ENCODE assay signal across 2 cellular contexts in the genomic region with DNA sequence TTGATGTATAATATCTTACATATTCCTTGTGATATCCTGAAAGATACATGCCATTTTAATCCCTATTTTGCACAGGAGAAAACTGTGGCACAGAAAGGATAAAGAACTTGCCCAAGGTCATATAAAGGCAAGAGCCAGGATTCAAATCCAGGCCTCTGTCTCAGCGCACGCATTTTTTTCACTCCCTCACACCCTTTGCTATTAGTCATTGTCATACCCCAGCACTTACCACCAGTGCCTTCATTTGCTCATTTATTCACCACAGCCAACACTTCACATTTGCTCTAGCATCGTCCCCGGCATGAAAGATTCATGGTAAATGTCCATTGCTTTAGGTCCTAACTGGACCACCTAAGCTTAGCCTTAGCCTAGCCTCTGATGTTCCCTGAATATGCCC.
TF ChIP-seq lines count a peak whose summit lies in the region.

No MANE protein-coding gene starts in this region.

TF ChIP-seq in SK-N-SH, 30 proteins besides CTCF, POLR2A, EP300 and RAD21:
- TF ChIP-seq NFIC (IDR thresholded peaks at IDR 0.05; ENCODE audit: borderline replicate concordance) (no peak), SMC3 (IDR thresholded peaks at IDR 0.05; ENCODE audit: low read depth, low read length) (no peak), POLR2AphosphoS5 (IDR thresholded peaks at IDR 0.05; ENCODE audit: low read depth, low read length) (no peak), MXI1 (IDR thresholded peaks at IDR 0.05; ENCODE audit: low read depth, low read length) (no peak), TEAD4 (IDR thresholded peaks at IDR 0.05; ENCODE audit: borderline replicate concordance, insufficient read depth) (no peak), JUND (IDR thresholded peaks at IDR 0.05) (no peak), EZH2phosphoT487 (IDR thresholded peaks at IDR 0.05; ENCODE audit: borderline replicate concordance, low read depth) (no peak), RFX5 (IDR thresholded peaks at IDR 0.05; ENCODE audit: low read length) (no peak), NRF1 (IDR thresholded peaks at IDR 0.05; ENCODE audit: low read depth, low read length) (no peak), GATA2 (CRISPR knock-in tag; IDR thresholded peaks at IDR 0.05) (no peak), YY1 (IDR thresholded peaks at IDR 0.05; ENCODE audit: low read depth) (no peak), FOXM1 (IDR thresholded peaks at IDR 0.05; ENCODE audit: low read depth) (no peak), TCF12 (IDR thresholded peaks at IDR 0.05) (no peak), USF2 (IDR thresholded peaks at IDR 0.05; ENCODE audit: borderline replicate concordance, low read depth, low read length) (no peak), TAF1 (IDR thresholded peaks at IDR 0.05; ENCODE audit: borderline replicate concordance, low read depth, low read length) (no peak)

TF ChIP-seq in SK-N-SH treated with all-trans-retinoic acid at 6 μM for 48 hours, 23 proteins besides CTCF, POLR2A, EP300 and RAD21:
- no peak for TF ChIP-seq BACH2 (CRISPR knock-in tag; IDR thresholded peaks at IDR 0.05; ENCODE audit: borderline replicate concordance)
- TF ChIP-seq ESRRG (CRISPR knock-in tag; IDR thresholded peaks at IDR 0.05), result no peak
- TF ChIP-seq TOX (CRISPR knock-in tag; IDR thresholded peaks at IDR 0.05; ENCODE audit: borderline replicate concordance), result no peak
- no peak for TF ChIP-seq RARB (CRISPR knock-in tag; IDR thresholded peaks at IDR 0.05)
- TF ChIP-seq, protein P1, sequence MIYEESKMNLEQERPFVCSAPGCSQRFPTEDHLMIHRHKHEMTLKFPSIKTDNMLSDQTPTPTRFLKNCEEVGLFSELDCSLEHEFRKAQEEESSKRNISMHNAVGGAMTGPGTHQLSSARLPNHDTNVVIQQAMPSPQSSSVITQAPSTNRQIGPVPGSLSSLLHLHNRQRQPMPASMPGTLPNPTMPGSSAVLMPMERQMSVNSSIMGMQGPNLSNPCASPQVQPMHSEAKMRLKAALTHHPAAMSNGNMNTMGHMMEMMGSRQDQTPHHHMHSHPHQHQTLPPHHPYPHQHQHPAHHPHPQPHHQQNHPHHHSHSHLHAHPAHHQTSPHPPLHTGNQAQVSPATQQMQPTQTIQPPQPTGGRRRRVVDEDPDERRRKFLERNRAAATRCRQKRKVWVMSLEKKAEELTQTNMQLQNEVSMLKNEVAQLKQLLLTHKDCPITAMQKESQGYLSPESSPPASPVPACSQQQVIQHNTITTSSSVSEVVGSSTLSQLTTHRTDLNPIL (CRISPR knock-in tag; IDR thresholded peaks at IDR 0.05; ENCODE audit: low read depth), result no peak
- no peak for TF ChIP-seq TCF4 (CRISPR knock-in tag; IDR thresholded peaks at IDR 0.05; ENCODE audit: borderline replicate concordance)
- no peak for TF ChIP-seq ZFP30 (CRISPR knock-in tag; IDR thresholded peaks at IDR 0.05)
- no peak for TF ChIP-seq ZNF565 (CRISPR knock-in tag; conservative IDR thresholded peaks at IDR 0.05; ENCODE audit: low read depth)
- TF ChIP-seq CSDC2 (CRISPR knock-in tag; IDR thresholded peaks at IDR 0.05), result no peak
- no peak for TF ChIP-seq GLIS3 (CRISPR knock-in tag; IDR thresholded peaks at IDR 0.05)
- TF ChIP-seq ZNF8 (CRISPR knock-in tag; IDR thresholded peaks at IDR 0.05), result no peak
- no peak for TF ChIP-seq POU6F1 (CRISPR knock-in tag; IDR thresholded peaks at IDR 0.05; ENCODE audit: borderline replicate concordance, low read depth)
- no peak for TF ChIP-seq ARNTL (CRISPR knock-in tag; IDR thresholded peaks at IDR 0.05; ENCODE audit: borderline replicate concordance, low read depth)
- no peak for TF ChIP-seq PPARA (CRISPR knock-in tag; IDR thresholded peaks at IDR 0.05; ENCODE audit: borderline replicate concordance)
- no peak for TF ChIP-seq ZNF70 (CRISPR knock-in tag; IDR thresholded peaks at IDR 0.05)
- TF ChIP-seq ZC3H10 (CRISPR knock-in tag; IDR thresholded peaks at IDR 0.05), result no peak
- TF ChIP-seq, protein P2, sequence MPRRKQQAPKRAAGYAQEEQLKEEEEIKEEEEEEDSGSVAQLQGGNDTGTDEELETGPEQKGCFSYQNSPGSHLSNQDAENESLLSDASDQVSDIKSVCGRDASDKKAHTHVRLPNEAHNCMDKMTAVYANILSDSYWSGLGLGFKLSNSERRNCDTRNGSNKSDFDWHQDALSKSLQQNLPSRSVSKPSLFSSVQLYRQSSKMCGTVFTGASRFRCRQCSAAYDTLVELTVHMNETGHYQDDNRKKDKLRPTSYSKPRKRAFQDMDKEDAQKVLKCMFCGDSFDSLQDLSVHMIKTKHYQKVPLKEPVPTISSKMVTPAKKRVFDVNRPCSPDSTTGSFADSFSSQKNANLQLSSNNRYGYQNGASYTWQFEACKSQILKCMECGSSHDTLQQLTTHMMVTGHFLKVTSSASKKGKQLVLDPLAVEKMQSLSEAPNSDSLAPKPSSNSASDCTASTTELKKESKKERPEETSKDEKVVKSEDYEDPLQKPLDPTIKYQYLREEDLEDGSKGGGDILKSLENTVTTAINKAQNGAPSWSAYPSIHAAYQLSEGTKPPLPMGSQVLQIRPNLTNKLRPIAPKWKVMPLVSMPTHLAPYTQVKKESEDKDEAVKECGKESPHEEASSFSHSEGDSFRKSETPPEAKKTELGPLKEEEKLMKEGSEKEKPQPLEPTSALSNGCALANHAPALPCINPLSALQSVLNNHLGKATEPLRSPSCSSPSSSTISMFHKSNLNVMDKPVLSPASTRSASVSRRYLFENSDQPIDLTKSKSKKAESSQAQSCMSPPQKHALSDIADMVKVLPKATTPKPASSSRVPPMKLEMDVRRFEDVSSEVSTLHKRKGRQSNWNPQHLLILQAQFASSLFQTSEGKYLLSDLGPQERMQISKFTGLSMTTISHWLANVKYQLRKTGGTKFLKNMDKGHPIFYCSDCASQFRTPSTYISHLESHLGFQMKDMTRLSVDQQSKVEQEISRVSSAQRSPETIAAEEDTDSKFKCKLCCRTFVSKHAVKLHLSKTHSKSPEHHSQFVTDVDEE (CRISPR knock-in tag; IDR thresholded peaks at IDR 0.05), result no peak
TF ChIP-seq in SK-N-SH treated with all-trans-retinoic acid at 6 μM for 48 hours: peak in this region for 0.
